1 cellular context compared by ENCODE assay signal in the genomic region with DNA sequence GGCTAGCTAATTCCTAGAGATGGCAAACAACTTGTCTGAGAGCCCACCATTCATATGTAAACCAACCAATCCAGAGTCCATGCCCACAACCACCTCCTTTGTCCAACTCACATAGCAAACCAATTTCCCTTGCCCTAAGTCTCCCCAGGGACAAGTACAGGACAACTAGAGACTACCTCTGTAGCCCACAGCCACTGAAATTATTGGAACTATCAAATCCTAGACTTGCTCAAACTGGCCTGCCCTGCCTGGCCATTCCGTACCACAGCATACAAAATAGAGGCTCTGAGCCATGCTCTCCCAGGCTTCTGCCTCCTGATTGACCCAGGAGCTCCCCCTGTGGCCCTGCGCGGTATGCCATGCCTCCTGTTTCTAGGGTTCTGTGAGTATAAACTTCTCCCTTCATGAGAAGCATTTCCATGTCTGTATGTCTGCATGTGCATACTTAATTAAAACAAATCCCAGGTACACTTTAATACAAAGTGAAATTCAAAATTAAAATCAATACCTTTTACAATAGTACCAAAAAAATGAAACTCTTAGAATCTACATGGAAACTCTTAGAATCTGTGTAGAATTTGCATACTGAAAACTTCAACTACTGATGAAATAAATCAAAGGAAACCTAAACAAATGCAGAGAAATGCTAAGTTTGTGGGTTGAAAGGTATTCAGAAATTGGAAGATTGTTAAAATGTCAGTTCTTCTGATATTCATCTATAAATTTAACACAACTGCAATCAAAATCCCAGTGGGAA.
TF ChIP-seq lines count a peak whose summit lies in the region.

No MANE protein-coding gene starts in this region.

TF ChIP-seq in neural cell, 6 proteins besides CTCF, POLR2A, EP300 and RAD21:
- TF ChIP-seq, protein P1, sequence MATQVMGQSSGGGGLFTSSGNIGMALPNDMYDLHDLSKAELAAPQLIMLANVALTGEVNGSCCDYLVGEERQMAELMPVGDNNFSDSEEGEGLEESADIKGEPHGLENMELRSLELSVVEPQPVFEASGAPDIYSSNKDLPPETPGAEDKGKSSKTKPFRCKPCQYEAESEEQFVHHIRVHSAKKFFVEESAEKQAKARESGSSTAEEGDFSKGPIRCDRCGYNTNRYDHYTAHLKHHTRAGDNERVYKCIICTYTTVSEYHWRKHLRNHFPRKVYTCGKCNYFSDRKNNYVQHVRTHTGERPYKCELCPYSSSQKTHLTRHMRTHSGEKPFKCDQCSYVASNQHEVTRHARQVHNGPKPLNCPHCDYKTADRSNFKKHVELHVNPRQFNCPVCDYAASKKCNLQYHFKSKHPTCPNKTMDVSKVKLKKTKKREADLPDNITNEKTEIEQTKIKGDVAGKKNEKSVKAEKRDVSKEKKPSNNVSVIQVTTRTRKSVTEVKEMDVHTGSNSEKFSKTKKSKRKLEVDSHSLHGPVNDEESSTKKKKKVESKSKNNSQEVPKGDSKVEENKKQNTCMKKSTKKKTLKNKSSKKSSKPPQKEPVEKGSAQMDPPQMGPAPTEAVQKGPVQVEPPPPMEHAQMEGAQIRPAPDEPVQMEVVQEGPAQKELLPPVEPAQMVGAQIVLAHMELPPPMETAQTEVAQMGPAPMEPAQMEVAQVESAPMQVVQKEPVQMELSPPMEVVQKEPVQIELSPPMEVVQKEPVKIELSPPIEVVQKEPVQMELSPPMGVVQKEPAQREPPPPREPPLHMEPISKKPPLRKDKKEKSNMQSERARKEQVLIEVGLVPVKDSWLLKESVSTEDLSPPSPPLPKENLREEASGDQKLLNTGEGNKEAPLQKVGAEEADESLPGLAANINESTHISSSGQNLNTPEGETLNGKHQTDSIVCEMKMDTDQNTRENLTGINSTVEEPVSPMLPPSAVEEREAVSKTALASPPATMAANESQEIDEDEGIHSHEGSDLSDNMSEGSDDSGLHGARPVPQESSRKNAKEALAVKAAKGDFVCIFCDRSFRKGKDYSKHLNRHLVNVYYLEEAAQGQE (IDR thresholded peaks at IDR 0.05; ENCODE audit: borderline replicate concordance), result no peak
- no peak for TF ChIP-seq EZH2 (IDR thresholded peaks at IDR 0.05; ENCODE audit: borderline replicate concordance, insufficient read depth, low read length, poor library complexity, severe bottlenecking)
